28 cellular contexts compared by ENCODE assay signal in the genomic region with DNA sequence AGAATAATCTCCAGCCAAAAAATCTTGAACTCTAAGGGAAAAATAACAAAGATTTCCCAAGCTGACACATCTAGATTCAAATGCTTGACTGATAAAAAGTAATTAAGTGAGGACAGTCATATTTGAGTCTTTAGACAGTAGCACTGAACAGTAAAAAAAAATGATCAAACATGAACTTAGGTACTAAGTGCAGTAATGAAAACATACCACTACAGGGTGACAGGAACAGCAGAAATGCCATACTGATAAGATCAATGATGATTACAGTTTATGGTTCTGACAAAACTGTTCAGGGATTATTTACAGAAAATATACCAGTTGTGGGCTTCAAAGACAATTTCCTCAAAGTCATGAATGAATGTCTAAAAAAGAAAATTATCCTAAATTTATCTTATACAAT.
"Had no signal": no experiment of that assay in that cellular context is flagged by ENCODE, and none has a peak within 500 bp of the region (broad histone marks: within the 10 kb centered on the region; RNA-seq: fewer than 3 reads in every experiment).

No MANE protein-coding gene starts in this region.

- FAIRE-seq: frontal cortex, islet of Langerhans, TTC549 had no signal

- H3K27me3 Mint-ChIP-seq: activated CD4-positive, alpha-beta memory T cell treated with anti-CD3 and anti-CD28 coated beads, Interleukin-2, amount 10 ng/mL, durations not matched to agents 7 days and 5 days; activated CD4-positive, alpha-beta T cell treated with anti-CD3 and anti-CD28 coated beads, Interleukin-2, amount 10 ng/mL, durations not matched to agents 7 days and 5 days; activated CD8-positive, alpha-beta memory T cell treated with anti-CD3 and anti-CD28 coated beads, Interleukin-2, amount 10 ng/mL, durations not matched to agents 7 days and 5 days; stimulated activated memory B cell treated with anti-CD40 and anti-IgM and Interleukin-4, amounts not matched to agents 10 μg/mL and 1 μg/mL and 100 μg/mL, for 72 hours had no signal

- H3K4me1 Mint-ChIP-seq: activated CD4-positive, alpha-beta memory T cell treated with anti-CD3 and anti-CD28 coated beads, Interleukin-2, amount 10 ng/mL, durations not matched to agents 7 days and 5 days; activated CD4-positive, alpha-beta T cell treated with anti-CD3 and anti-CD28 coated beads, Interleukin-2, amount 10 ng/mL, durations not matched to agents 7 days and 5 days; activated CD8-positive, alpha-beta memory T cell treated with anti-CD3 and anti-CD28 coated beads, Interleukin-2, amount 10 ng/mL, durations not matched to agents 7 days and 5 days; stimulated activated memory B cell treated with anti-CD40 and anti-IgM and Interleukin-4, amounts not matched to agents 10 μg/mL and 1 μg/mL and 100 μg/mL, for 72 hours had no signal

- DNase-seq: activated CD4-positive, alpha-beta memory T cell treated with anti-CD3 and anti-CD28 coated beads, Interleukin-2, amount 10 ng/mL, durations not matched to agents 7 days and 5 days; activated CD4-positive, alpha-beta T cell treated with anti-CD3 and anti-CD28 coated beads, Interleukin-2, amount 10 ng/mL, durations not matched to agents 7 days and 5 days; activated CD8-positive, alpha-beta memory T cell treated with anti-CD3 and anti-CD28 coated beads, Interleukin-2, amount 10 ng/mL, durations not matched to agents 7 days and 5 days; activated gamma-delta T cell; activated naive CD4-positive, alpha-beta T cell treated with anti-CD3 and anti-CD28 coated beads, Interleukin-2, amount 50 U/mL, for 16 hours; anterior cingulate cortex; body of pancreas; dorsolateral prefrontal cortex; effector memory CD4-positive, alpha-beta T cell; glutamatergic neuron; left ventricle myocardium inferior; mesendoderm; ovary; retina; stimulated activated CD4-positive, alpha-beta T cell treated with anti-CD3 and anti-CD28 coated beads, Interleukin-1b, Interleukin-23, amount 100 ng/mL, for 48 hours; stimulated activated CD4-positive, alpha-beta T cell treated with anti-CD3 and anti-CD28 coated beads, Interleukin-4, amount 100 ng/mL, for 4 hours; stimulated activated CD8-positive, alpha-beta memory T cell treated with anti-CD3 and anti-CD28 coated beads, Interleukin-4, amount 100 ng/mL, for 48 hours; SW 1271; T-helper 9 cell; tibial artery; upper lobe of right lung had no signal

- H3K36me3 Mint-ChIP-seq: activated CD8-positive, alpha-beta memory T cell treated with anti-CD3 and anti-CD28 coated beads, Interleukin-2, amount 10 ng/mL, durations not matched to agents 7 days and 5 days; stimulated activated memory B cell treated with anti-CD40 and anti-IgM and Interleukin-4, amounts not matched to agents 10 μg/mL and 1 μg/mL and 100 μg/mL, for 72 hours had no signal

- H3K9me3 Mint-ChIP-seq: activated CD4-positive, alpha-beta memory T cell treated with anti-CD3 and anti-CD28 coated beads, Interleukin-2, amount 10 ng/mL, durations not matched to agents 7 days and 5 days; activated CD4-positive, alpha-beta T cell treated with anti-CD3 and anti-CD28 coated beads, Interleukin-2, amount 10 ng/mL, durations not matched to agents 7 days and 5 days; stimulated activated memory B cell treated with anti-CD40 and anti-IgM and Interleukin-4, amounts not matched to agents 10 μg/mL and 1 μg/mL and 100 μg/mL, for 72 hours; T-helper 1 cell treated with Interleukin-12 subunit alpha and Interleukin-12 subunit beta and Interleukin-4 antibody, amounts not matched to agents 30 μg/mL and 1 μg/mL, for 36 hours had no signal

- H3K4me3 Mint-ChIP-seq: activated CD4-positive, alpha-beta memory T cell treated with anti-CD3 and anti-CD28 coated beads, Interleukin-2, amount 10 ng/mL, durations not matched to agents 7 days and 5 days; activated CD4-positive, alpha-beta T cell treated with anti-CD3 and anti-CD28 coated beads, Interleukin-2, amount 10 ng/mL, durations not matched to agents 7 days and 5 days; activated CD8-positive, alpha-beta memory T cell treated with anti-CD3 and anti-CD28 coated beads, Interleukin-2, amount 10 ng/mL, durations not matched to agents 7 days and 5 days; stimulated activated memory B cell treated with anti-CD40 and anti-IgM and Interleukin-4, amounts not matched to agents 10 μg/mL and 1 μg/mL and 100 μg/mL, for 72 hours; T-helper 1 cell treated with Interleukin-12 subunit alpha and Interleukin-12 subunit beta and Interleukin-4 antibody, amounts not matched to agents 30 μg/mL and 1 μg/mL, for 36 hours had no signal

- H3K27ac Mint-ChIP-seq: activated CD4-positive, alpha-beta memory T cell treated with anti-CD3 and anti-CD28 coated beads, Interleukin-2, amount 10 ng/mL, durations not matched to agents 7 days and 5 days; activated CD4-positive, alpha-beta T cell treated with anti-CD3 and anti-CD28 coated beads, Interleukin-2, amount 10 ng/mL, durations not matched to agents 7 days and 5 days; activated CD8-positive, alpha-beta memory T cell treated with anti-CD3 and anti-CD28 coated beads, Interleukin-2, amount 10 ng/mL, durations not matched to agents 7 days and 5 days; stimulated activated memory B cell treated with anti-CD40 and anti-IgM and Interleukin-4, amounts not matched to agents 10 μg/mL and 1 μg/mL and 100 μg/mL, for 72 hours; T-helper 1 cell treated with Interleukin-12 subunit alpha and Interleukin-12 subunit beta and Interleukin-4 antibody, amounts not matched to agents 30 μg/mL and 1 μg/mL, for 36 hours had no signal

- ATAC-seq: activated CD4-positive, CD25-positive, alpha-beta regulatory T cell treated with anti-CD3 and anti-CD28 coated beads, Interleukin-2, amount 50 U/mL, for 24 hours; activated CD8-positive, alpha-beta memory T cell treated with anti-CD3 and anti-CD28 coated beads, Interleukin-2, amount 10 ng/mL, durations not matched to agents 7 days and 5 days; body of pancreas; sciatic nerve; stimulated activated memory B cell treated with anti-CD40 and anti-IgM and Interleukin-4, amounts not matched to agents 10 μg/mL and 1 μg/mL and 100 μg/mL, for 72 hours; upper lobe of right lung had no signal
